Comparison of ENCODE assay signal across 10 cellular contexts in the genomic region with DNA sequence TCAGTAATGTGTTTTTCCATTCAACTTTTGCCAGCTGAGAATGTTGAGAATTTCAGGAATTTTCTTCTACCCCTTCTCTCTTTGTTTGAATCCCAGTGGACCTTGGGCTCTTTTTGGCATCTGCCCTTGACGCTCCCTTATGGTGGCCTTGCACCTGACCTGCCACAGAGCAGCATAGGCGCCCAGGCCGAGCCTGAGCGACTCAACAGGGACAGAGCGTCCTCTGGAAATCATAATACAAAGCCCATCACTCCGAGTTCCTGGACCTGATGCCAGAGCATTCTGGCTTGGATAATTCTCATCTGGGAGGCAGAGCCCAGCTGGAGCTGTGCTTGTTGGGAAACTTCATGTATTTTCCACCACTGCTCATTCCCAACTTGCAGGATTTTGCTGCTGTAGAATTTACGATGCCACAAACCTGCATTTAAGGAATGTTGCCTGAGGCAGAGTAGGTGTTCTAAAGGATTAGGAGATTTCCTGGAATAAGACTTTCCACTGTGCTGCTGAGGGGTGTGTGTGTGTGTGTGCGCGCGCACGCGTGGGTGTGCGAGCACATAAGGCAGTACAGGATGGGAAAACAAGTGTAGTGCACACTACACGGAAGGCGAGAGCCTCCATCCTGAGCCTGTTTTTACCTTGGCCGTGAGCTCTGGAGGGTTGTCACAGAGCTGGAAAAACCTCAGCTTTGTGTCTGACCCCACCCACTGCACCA.
DNase-seq lines count a peak whose midpoint lies in the region; ATAC-seq, FAIRE-seq and TF ChIP-seq lines count a peak whose summit lies in the region.
"Had no signal": no experiment of that assay in that cellular context is flagged by ENCODE, and none has a peak within 500 bp of the region (broad histone marks: within the 10 kb centered on the region; RNA-seq: fewer than 3 reads in every experiment).

No MANE protein-coding gene starts in this region.

- DNase-seq in PC-3 (peak; percentile 72), fibroblast of lung (ENCODE audit: low read depth in 2 of 2) (peak; percentile 17 to 57), thyroid gland (peak; percentile 45 to 69), RCC 7860 (ENCODE audit: low spot score) (no peak)
- DNase-seq in activated naive CD4-positive, alpha-beta T cell treated with anti-CD3 and anti-CD28 coated beads, Interleukin-2, amount 50 U/mL, for 72 hours (ENCODE audit: low spot score in 2 of 2) = no peak
- no peak for DNase-seq in activated CD4-positive, alpha-beta T cell treated with anti-CD3 and anti-CD28 coated beads, Interleukin-2, amount 10 ng/mL, durations not matched to agents 7 days and 5 days
- DNase-seq: activated CD4-positive, alpha-beta memory T cell treated with anti-CD3 and anti-CD28 coated beads, Interleukin-2, amount 10 ng/mL, durations not matched to agents 7 days and 5 days; naive B cell had no signal

- ATAC-seq in PC-3 = peak; percentile 81
- no peak for ATAC-seq in GM21526 (IDR thresholded peaks at IDR 0.05; ENCODE audit: low FRiP score, unreplicated experiment)
- no peak for ATAC-seq in activated naive CD4-positive, alpha-beta T cell treated with anti-CD3 and anti-CD28 coated beads, Interleukin-2, amount 50 U/mL, for 72 hours

- TF ChIP-seq POLR2A in thyroid gland (IDR thresholded peaks at IDR 0.05) = no peak

- H3K27me3 Mint-ChIP-seq in activated CD4-positive, alpha-beta T cell treated with anti-CD3 and anti-CD28 coated beads, Interleukin-2, amount 10 ng/mL, durations not matched to agents 7 days and 5 days = peaks cover 2% of the 10 kb centered on the region

- no peaks in the 10 kb centered on the region for H3K9me2 ChIP-seq in PC-3 (replicated peaks; ENCODE audit: low read length)

- POLR2A ChIA-PET in PC-3 (lab: Charles Lee; ENCODE audit: unreplicated experiment) = no interaction called here
- POLR2A ChIA-PET in activated CD4-positive, alpha-beta T cell treated with anti-CD3 and anti-CD28 coated beads, Interleukin-2, amount 10 ng/mL, durations not matched to agents 7 days and 5 days (lab: Charles Lee) = no interaction called here

- no peaks in the 10 kb centered on the region for H3F3A ChIP-seq in PC-3 (ENCODE audit: low read length, unreplicated experiment)

- H3K4me3 ChIP-seq in PC-3 (ENCODE audit: low read length) = peak overlapping the region; percentile 48
- no peak overlapping the region for H3K4me3 ChIP-seq in fibroblast of lung (replicated peaks in 1 of 4; ENCODE audit: control extremely low read depth in 1 of 4, insufficient read depth in 1 of 4, low read depth in 3 of 4, low read length in 4 of 4)
- H3K4me3 ChIP-seq in muscle layer of duodenum (ENCODE audit: low read depth in 1 of 2, low read length in 2 of 2) = peak overlapping the region in 1 of 2 donors; percentile 6
- no peak overlapping the region for H3K4me3 ChIP-seq in thyroid gland (replicated peaks in 1 of 3)

- H3K9ac ChIP-seq in PC-3 (ENCODE audit: low read length) = 0 out of 2 replicates have a peak overlapping the region, but pooled peaks have one; percentile 1
- no peak overlapping the region for H3K9ac ChIP-seq in fibroblast of lung (ENCODE audit: insufficient read depth, low read length)

- peak overlapping the region; percentile 67 for H3K4me2 ChIP-seq in PC-3 (ENCODE audit: low read length)
- H3K4me2 ChIP-seq in fibroblast of lung (ENCODE audit: extremely low read depth, insufficient read depth, low read length) = peak overlapping the region; percentile 44

- WGBS in thyroid gland, 2 donors = 67 to 78% methylated on average over 16 of the region's 16 CpGs

- no peaks in the 10 kb centered on the region for H3K9me3 Mint-ChIP-seq in activated naive CD4-positive, alpha-beta T cell treated with anti-CD3 and anti-CD28 coated beads, Interleukin-2, amount 50 U/mL, for 72 hours
- H3K9me3 Mint-ChIP-seq in activated CD4-positive, alpha-beta T cell treated with anti-CD3 and anti-CD28 coated beads, Interleukin-2, amount 10 ng/mL, durations not matched to agents 7 days and 5 days = no peaks in the 10 kb centered on the region
- H3K9me3 Mint-ChIP-seq: activated CD4-positive, alpha-beta memory T cell treated with anti-CD3 and anti-CD28 coated beads, Interleukin-2, amount 10 ng/mL, durations not matched to agents 7 days and 5 days had no signal

- no peak for FAIRE-seq in RCC 7860 (lab: Jason Lieb, UNC)

- H3K27ac ChIP-seq in PC-3 (ENCODE audit: low read length) (no peak overlapping the region), fibroblast of lung (ENCODE audit: insufficient read depth, low read length) (no peak overlapping the region), muscle layer of duodenum (ENCODE audit: low read length) (peak overlapping the region; percentile 12), thyroid gland (peak overlapping the region in 1 of 3 donors; percentile 18)

- no peak overlapping the region for H3K27ac Mint-ChIP-seq in activated naive CD4-positive, alpha-beta T cell treated with anti-CD3 and anti-CD28 coated beads, Interleukin-2, amount 50 U/mL, for 72 hours
- H3K27ac Mint-ChIP-seq in activated CD4-positive, alpha-beta T cell treated with anti-CD3 and anti-CD28 coated beads, Interleukin-2, amount 10 ng/mL, durations not matched to agents 7 days and 5 days = no peak overlapping the region
- H3K27ac Mint-ChIP-seq: activated CD4-positive, alpha-beta memory T cell treated with anti-CD3 and anti-CD28 coated beads, Interleukin-2, amount 10 ng/mL, durations not matched to agents 7 days and 5 days; naive B cell had no signal

- no TSS peak for BruUV-seq in PC-3 (replicated peaks; lab: Mats Ljungman, UMichigan)

- no peaks in the 10 kb centered on the region for H4K20me1 ChIP-seq in PC-3 (ENCODE audit: low read length)
- H4K20me1 ChIP-seq in fibroblast of lung (ENCODE audit: control insufficient read depth, extremely low read depth, insufficient read depth, low read length) = no peaks in the 10 kb centered on the region

- no peaks in the 10 kb centered on the region for H3K4me1 Mint-ChIP-seq in activated CD4-positive, alpha-beta T cell treated with anti-CD3 and anti-CD28 coated beads, Interleukin-2, amount 10 ng/mL, durations not matched to agents 7 days and 5 days
- H3K4me1 Mint-ChIP-seq: activated CD4-positive, alpha-beta memory T cell treated with anti-CD3 and anti-CD28 coated beads, Interleukin-2, amount 10 ng/mL, durations not matched to agents 7 days and 5 days; naive B cell had no signal

- H3K36me3 ChIP-seq in PC-3 (ENCODE audit: low read depth, low read length) = no peaks in the 10 kb centered on the region
- no peaks in the 10 kb centered on the region for H3K36me3 ChIP-seq in fibroblast of lung (ENCODE audit: control insufficient read depth, insufficient read depth, low read length)
- H3K36me3 ChIP-seq in muscle layer of duodenum (ENCODE audit: control insufficient read depth in 1 of 2, insufficient read depth in 2 of 2, low read length in 2 of 2) = no peaks in the 10 kb centered on the region
- H3K36me3 ChIP-seq in thyroid gland = no peaks in the 10 kb centered on the region

- no peak overlapping the region for H3K4me3 Mint-ChIP-seq in activated CD4-positive, alpha-beta T cell treated with anti-CD3 and anti-CD28 coated beads, Interleukin-2, amount 10 ng/mL, durations not matched to agents 7 days and 5 days
- H3K4me3 Mint-ChIP-seq: activated CD4-positive, alpha-beta memory T cell treated with anti-CD3 and anti-CD28 coated beads, Interleukin-2, amount 10 ng/mL, durations not matched to agents 7 days and 5 days; naive B cell had no signal

- no peaks in the 10 kb centered on the region for H3K27me3 ChIP-seq in PC-3 (ENCODE audit: low read length)
- no peaks in the 10 kb centered on the region for H3K27me3 ChIP-seq in fibroblast of lung (ENCODE audit: control insufficient read depth, insufficient read depth, low read length)
- no peaks in the 10 kb centered on the region for H3K27me3 ChIP-seq in muscle layer of duodenum (ENCODE audit: low read depth, low read length)
- H3K27me3 ChIP-seq in thyroid gland = no peaks in the 10 kb centered on the region

- H3K36me3 Mint-ChIP-seq in activated naive CD4-positive, alpha-beta T cell treated with anti-CD3 and anti-CD28 coated beads, Interleukin-2, amount 50 U/mL, for 72 hours = no peaks in the 10 kb centered on the region
- H3K36me3 Mint-ChIP-seq in activated CD4-positive, alpha-beta T cell treated with anti-CD3 and anti-CD28 coated beads, Interleukin-2, amount 10 ng/mL, durations not matched to agents 7 days and 5 days (ENCODE audit: low read depth) = no peaks in the 10 kb centered on the region

- intact Hi-C loops in PC-3 (cut with micrococcal nuclease) = loop anchor here (2.0 kb wide), 1 partner anchor 142 kb away; no protein-coding TSS in a partner anchor
- intact Hi-C loops in thyroid gland (cut with DNase I) = no loop called here

- H3K9me3 ChIP-seq in PC-3 (ENCODE audit: low read length) = no peaks in the 10 kb centered on the region
- H3K9me3 ChIP-seq in fibroblast of lung (ENCODE audit: control insufficient read depth, insufficient read depth, low read depth, low read length) = no peaks in the 10 kb centered on the region
- no peaks in the 10 kb centered on the region for H3K9me3 ChIP-seq in muscle layer of duodenum (ENCODE audit: control insufficient read depth in 1 of 2, low read length in 2 of 2)
- no peaks in the 10 kb centered on the region for H3K9me3 ChIP-seq in thyroid gland

- H2AFZ ChIP-seq in PC-3 (ENCODE audit: low read length) = peak overlapping the region; percentile 80
- H2AFZ ChIP-seq in fibroblast of lung (ENCODE audit: low read length) = no peak overlapping the region

- CTCF ChIA-PET in PC-3 (lab: Charles Lee) = no interaction called here
- CTCF ChIA-PET in activated CD4-positive, alpha-beta T cell treated with anti-CD3 and anti-CD28 coated beads, Interleukin-2, amount 10 ng/mL, durations not matched to agents 7 days and 5 days (lab: Charles Lee) = no interaction called here

- H3K4me1 ChIP-seq in PC-3 (ENCODE audit: insufficient read depth, low read length) = peaks cover 11% of the 10 kb centered on the region
- peaks cover 13% of the 10 kb centered on the region for H3K4me1 ChIP-seq in fibroblast of lung (ENCODE audit: control insufficient read depth, extremely low read depth, insufficient read depth, low read length)
- H3K4me1 ChIP-seq in muscle layer of duodenum (ENCODE audit: control insufficient read depth in 1 of 2, insufficient read depth in 2 of 2, low read length in 2 of 2) = peaks cover 0 to 23% of the 10 kb centered on the region in 2 donors
- H3K4me1 ChIP-seq in thyroid gland = peaks cover 14 to 24% of the 10 kb centered on the region in 2 donors

- no peaks in the 10 kb centered on the region for H3K79me2 ChIP-seq in PC-3 (ENCODE audit: low read length)
- no peaks in the 10 kb centered on the region for H3K79me2 ChIP-seq in fibroblast of lung (ENCODE audit: control insufficient read depth, insufficient read depth, low read length)

- TF ChIP-seq CTCF in PC-3 (conservative IDR thresholded peaks at IDR 0.05; ENCODE audit: low read depth, low read length) (no peak), fibroblast of lung (conservative IDR thresholded peaks at IDR 0.05 in 1 of 2, IDR thresholded peaks at IDR 0.05 in 1 of 2; ENCODE audit: low read depth in 1 of 2, low read length in 2 of 2) (no peak), thyroid gland (IDR thresholded peaks at IDR 0.05) (no peak)

Comparison
In these comparisons a context has a peak if more than half of its experiments do, and no peak if none do; other contexts are left out.
1. DNase-seq: peak in PC-3 (single experiment), fibroblast of lung (2 of 2) and thyroid gland (2 of 2); none in RCC 7860 (single experiment), activated naive CD4-positive, alpha-beta T cell treated with anti-CD3 and anti-CD28 coated beads, Interleukin-2, amount 50 U/mL, for 72 hours (0 of 2) and activated CD4-positive, alpha-beta T cell treated with anti-CD3 and anti-CD28 coated beads, Interleukin-2, amount 10 ng/mL, durations not matched to agents 7 days and 5 days (single experiment).